1 cellular context compared by ENCODE assay signal in the genomic region with DNA sequence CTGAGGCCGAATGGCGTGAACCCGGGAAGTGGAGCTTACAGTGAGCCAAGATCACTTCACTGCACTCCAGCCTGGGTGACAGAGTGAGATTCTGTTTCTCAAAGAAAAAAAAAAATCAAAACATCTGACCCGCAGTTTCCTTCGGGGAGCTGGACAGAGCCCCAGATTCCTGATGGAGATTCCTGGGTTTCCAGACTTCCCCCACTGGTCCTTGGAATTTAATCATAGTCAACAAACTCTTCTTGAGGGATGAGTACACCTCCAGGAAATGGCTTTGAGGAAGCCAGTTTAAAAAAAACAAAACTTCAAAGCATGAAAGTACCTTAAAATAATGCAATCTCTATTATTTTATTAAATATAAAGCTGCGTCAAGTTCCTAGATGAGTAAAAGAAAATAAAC.
TF ChIP-seq lines count a peak whose summit lies in the region.

No MANE protein-coding gene starts in this region.

TF ChIP-seq in IMR-90, 13 proteins besides CTCF, POLR2A, EP300 and RAD21:
- TF ChIP-seq CEBPB (IDR thresholded peaks at IDR 0.05; ENCODE audit: low read depth, low read length) (no peak), CHD1 (IDR thresholded peaks at IDR 0.05; ENCODE audit: low read depth, low read length) (no peak), FOS (IDR thresholded peaks at IDR 0.05; ENCODE audit: low read depth, low read length) (no peak), SMC3 (IDR thresholded peaks at IDR 0.05; ENCODE audit: low read depth, low read length) (no peak), BHLHE40 (IDR thresholded peaks at IDR 0.05; ENCODE audit: low read depth, low read length) (no peak), RFX5 (IDR thresholded peaks at IDR 0.05; ENCODE audit: low read depth, low read length) (no peak), MAFK (IDR thresholded peaks at IDR 0.05; ENCODE audit: low read depth, low read length) (no peak), NFE2L2 (IDR thresholded peaks at IDR 0.05; ENCODE audit: low read depth, low read length) (no peak), MXI1 (IDR thresholded peaks at IDR 0.05; ENCODE audit: borderline replicate concordance, low read depth, low read length) (no peak)
- TF ChIP-seq, protein P1, sequence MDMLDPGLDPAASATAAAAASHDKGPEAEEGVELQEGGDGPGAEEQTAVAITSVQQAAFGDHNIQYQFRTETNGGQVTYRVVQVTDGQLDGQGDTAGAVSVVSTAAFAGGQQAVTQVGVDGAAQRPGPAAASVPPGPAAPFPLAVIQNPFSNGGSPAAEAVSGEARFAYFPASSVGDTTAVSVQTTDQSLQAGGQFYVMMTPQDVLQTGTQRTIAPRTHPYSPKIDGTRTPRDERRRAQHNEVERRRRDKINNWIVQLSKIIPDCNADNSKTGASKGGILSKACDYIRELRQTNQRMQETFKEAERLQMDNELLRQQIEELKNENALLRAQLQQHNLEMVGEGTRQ (IDR thresholded peaks at IDR 0.05; ENCODE audit: low read depth, low read length): no peak
